ENCODE assay signal across 1 cellular context in genomic region chr19:2089001-2089711, GRCh38.
TF ChIP-seq lines count a peak whose summit lies in the region.

No MANE protein-coding gene starts in this region.

TF ChIP-seq in GM23338, 12 proteins besides CTCF, POLR2A, EP300 and RAD21:
- no peak for TF ChIP-seq ZNF462 (CRISPR knock-in tag; IDR thresholded peaks at IDR 0.05)
- no peak for TF ChIP-seq NANOG (IDR thresholded peaks at IDR 0.05; ENCODE audit: borderline replicate concordance)
- TF ChIP-seq POLR2AphosphoS5 (IDR thresholded peaks at IDR 0.05; ENCODE audit: low read depth): no peak
- TF ChIP-seq CREB1 (CRISPR knock-in tag; IDR thresholded peaks at IDR 0.05; ENCODE audit: low read depth): no peak
- no peak for TF ChIP-seq EZH2 (IDR thresholded peaks at IDR 0.05; ENCODE audit: low read depth, unreplicated experiment)
- no peak for TF ChIP-seq JUNB (IDR thresholded peaks at IDR 0.05; ENCODE audit: unreplicated experiment)
- TF ChIP-seq ZNF331 (CRISPR knock-in tag; IDR thresholded peaks at IDR 0.05; ENCODE audit: low read depth): no peak
- TF ChIP-seq ZNF114 (CRISPR knock-in tag; IDR thresholded peaks at IDR 0.05): no peak
- TF ChIP-seq EZH2phosphoT487 (IDR thresholded peaks at IDR 0.05; ENCODE audit: unreplicated experiment): no peak
- TF ChIP-seq STAT1 (IDR thresholded peaks at IDR 0.05; ENCODE audit: unreplicated experiment): no peak
- no peak for TF ChIP-seq ETS1 (IDR thresholded peaks at IDR 0.05)
- TF ChIP-seq REST (IDR thresholded peaks at IDR 0.05; ENCODE audit: unreplicated experiment): no peak
